In genomic region chr20:48952656-48953055, GRCh38 we compare ENCODE assay signal across 18 cellular contexts. TPM values are rescaled to one million over a fixed set of nuclear protein-coding genes. Genes with fewer than 3 reads are reported as not detected.
DNase-seq lines count a peak whose midpoint lies in the region; ATAC-seq and TF ChIP-seq lines count a peak whose summit lies in the region.
"Had no signal": no experiment of that assay in that cellular context is flagged by ENCODE, and none has a peak within 500 bp of the region (broad histone marks: within the 10 kb centered on the region; RNA-seq: fewer than 3 reads in every experiment).

No MANE protein-coding gene starts in this region.

- intact Hi-C loops in Right ventricle myocardium superior (cut with DNase I): no loop called here
- intact Hi-C loops in heart right ventricle (cut with DNase I): no loop called here
- intact Hi-C loops in Right ventricle myocardium inferior (cut with DNase I): no loop called here
- intact Hi-C loops in left ventricle myocardium superior (cut with micrococcal nuclease): no loop called here

- H3K9ac ChIP-seq in parathyroid adenoma: no peak overlapping the region
- H3K9ac ChIP-seq: BLaER1 treated with 17β-estradiol and CSF1 and Interleukin-3, amounts not matched to agents 10 nM and 100 nM had no signal

- H3K36me3 ChIP-seq in right atrium auricular region: peaks cover 83% of the 10 kb centered on the region
- peaks cover 0 to 100% (median 53%) of the 10 kb centered on the region in 9 donors for H3K36me3 ChIP-seq in heart right ventricle
- no peaks in the 10 kb centered on the region for H3K36me3 ChIP-seq in parathyroid adenoma (ENCODE audit: control insufficient read depth, insufficient read depth, low read length)

- peak overlapping the region; percentile 39 for H3K4me2 ChIP-seq in parathyroid adenoma (ENCODE audit: low read length)
- H3K4me2 ChIP-seq: A549; BLaER1 treated with 17β-estradiol and CSF1 and Interleukin-3, amounts not matched to agents 10 nM and 100 nM had no signal

- TF ChIP-seq CTCF in right atrium auricular region (IDR thresholded peaks at IDR 0.05) (no peak), heart right ventricle (IDR thresholded peaks at IDR 0.05) (no peak), parathyroid adenoma (IDR thresholded peaks at IDR 0.05) (no peak)

- no peaks in the 10 kb centered on the region for H3K27me3 ChIP-seq in right atrium auricular region
- no peaks in the 10 kb centered on the region for H3K27me3 ChIP-seq in heart right ventricle
- H3K27me3 ChIP-seq in parathyroid adenoma (ENCODE audit: control insufficient read depth, insufficient read depth, low read length): no peaks in the 10 kb centered on the region
- H3K27me3 ChIP-seq: BLaER1 treated with 17β-estradiol and CSF1 and Interleukin-3, amounts not matched to agents 10 nM and 100 nM had no signal

- peaks cover 15% of the 10 kb centered on the region for H3K79me2 ChIP-seq in parathyroid adenoma

- peaks cover 0 to 17% of the 10 kb centered on the region in 2 donors for H3K4me1 ChIP-seq in right atrium auricular region
- peaks cover 0 to 26% (median 11%) of the 10 kb centered on the region in 9 donors for H3K4me1 ChIP-seq in heart right ventricle
- peaks cover 17% of the 10 kb centered on the region for H3K4me1 ChIP-seq in parathyroid adenoma
- H3K4me1 ChIP-seq: A549, Caco-2 had no signal

- WGBS in heart right ventricle, 2 donors: 42 to 68% methylated on average over 6 of the region's 6 CpGs

- no peaks in the 10 kb centered on the region for H3K9me3 ChIP-seq in right atrium auricular region
- H3K9me3 ChIP-seq in heart right ventricle: no peaks in the 10 kb centered on the region
- H3K9me3 ChIP-seq in parathyroid adenoma (ENCODE audit: control insufficient read depth, low read length): no peaks in the 10 kb centered on the region
- H3K9me3 ChIP-seq: A549; BLaER1 treated with 17β-estradiol and CSF1 and Interleukin-3, amounts not matched to agents 10 nM and 100 nM; Caco-2 had no signal

- no peak overlapping the region for H2AFZ ChIP-seq in parathyroid adenoma

- DNase-seq in Right ventricle myocardium superior (no peak), right atrium auricular region (ENCODE audit: low spot score) (no peak), heart right ventricle (no peak), Right ventricle myocardium inferior (ENCODE audit: missing footprints) (no peak), left ventricle myocardium superior (no peak), T-helper 1 cell (no peak)
- DNase-seq: AML-193; Caco-2; Calu3; CD4-positive, alpha-beta T cell; CD8-positive, alpha-beta T cell; DMS79 treated with DMSO at 0.1 percent for 48 hours; GF-D8 had no signal

- ATAC-seq in Right ventricle myocardium superior (ENCODE audit: poor library complexity) (peak; percentile 45), heart right ventricle (peak in 5 of 8 donors; percentile 9 to 38 (median 11)), Right ventricle myocardium inferior (no peak), left ventricle myocardium superior (peak; percentile 45)
- ATAC-seq: A549; CD8-positive, alpha-beta T cell had no signal

- H3K4me3 ChIP-seq in right atrium auricular region (no peak overlapping the region), heart right ventricle (no peak overlapping the region), parathyroid adenoma (ENCODE audit: low read depth, low read length) (no peak overlapping the region)
- H3K4me3 ChIP-seq: A549; BLaER1 treated with 17β-estradiol and CSF1 and Interleukin-3, amounts not matched to agents 10 nM and 100 nM had no signal

- H3K27ac ChIP-seq in right atrium auricular region (peak overlapping the region in 1 of 2 donors; percentile 12), heart right ventricle (peak overlapping the region in 3 of 10 donors; percentile 17 to 31 (median 21)), parathyroid adenoma (peak overlapping the region; percentile 87)
- H3K27ac ChIP-seq: 22Rv1; A549; BLaER1 treated with 17β-estradiol and CSF1 and Interleukin-3, amounts not matched to agents 10 nM and 100 nM; C4-2B had no signal

RNA-seq across cellular contexts. Expression of gene ARFGEF2, which starts 31.1 kb away (rescaled TPM):
- total RNA-seq in Right ventricle myocardium superior (36.8 TPM), right atrium auricular region (10 to 100 TPM; 31.5 to 46.5 TPM), heart right ventricle (10 to 100 TPM; 34.1 to 50.0 (median 42.2) TPM), Right ventricle myocardium inferior (39.1 TPM), left ventricle myocardium superior (44.9 TPM)
- polyA plus RNA-seq in heart right ventricle: 10 to 100 TPM in 1 of 2 donors, 1 to 10 TPM in 1; 6.2 to 24.4 TPM
